ENCODE assay signal across 23 cellular contexts in genomic region chr4:76680934-76681333, GRCh38.
DNase-seq lines count a peak whose midpoint lies in the region; ATAC-seq, FAIRE-seq and TF ChIP-seq lines count a peak whose summit lies in the region.
"Had no signal": no experiment of that assay in that cellular context is flagged by ENCODE, and none has a peak within 500 bp of the region (broad histone marks: within the 10 kb centered on the region; RNA-seq: fewer than 3 reads in every experiment).

No MANE protein-coding gene starts in this region.

- no peaks in the 10 kb centered on the region for H3K9me3 Mint-ChIP-seq in activated CD4-positive, alpha-beta memory T cell treated with anti-CD3 and anti-CD28 coated beads, Interleukin-2, amount 10 ng/mL, durations not matched to agents 7 days and 5 days
- H3K9me3 Mint-ChIP-seq: dendritic cell treated with granulocyte-macrophage colony-stimulating factor and Interleukin-4, amounts not matched to agents 40 ng/mL and 50 ng/mL, for 4 days; natural killer cell; stimulated activated naive CD8-positive, alpha-beta T cell treated with anti-CD3 and anti-CD28 coated beads, Interleukin-15, Interleukin-2, amounts not matched to agents 100 ng/mL and 50 ng/mL, for 24 hours had no signal

- CTCF ChIA-PET in activated CD4-positive, alpha-beta memory T cell treated with anti-CD3 and anti-CD28 coated beads, Interleukin-2, amount 10 ng/mL, durations not matched to agents 7 days and 5 days (lab: Charles Lee), result interaction anchor here (0.7 kb wide), 1 partner anchor 19 kb away, joined by 3 read pairs; no protein-coding TSS in a partner anchor

- no peak overlapping the region for H3K4me3 Mint-ChIP-seq in activated CD4-positive, alpha-beta memory T cell treated with anti-CD3 and anti-CD28 coated beads, Interleukin-2, amount 10 ng/mL, durations not matched to agents 7 days and 5 days
- H3K4me3 Mint-ChIP-seq: dendritic cell treated with granulocyte-macrophage colony-stimulating factor and Interleukin-4, amounts not matched to agents 40 ng/mL and 50 ng/mL, for 4 days; natural killer cell; stimulated activated naive CD8-positive, alpha-beta T cell treated with anti-CD3 and anti-CD28 coated beads, Interleukin-15, Interleukin-2, amounts not matched to agents 100 ng/mL and 50 ng/mL, for 24 hours had no signal

- no peaks in the 10 kb centered on the region for H3K36me3 Mint-ChIP-seq in activated CD4-positive, alpha-beta memory T cell treated with anti-CD3 and anti-CD28 coated beads, Interleukin-2, amount 10 ng/mL, durations not matched to agents 7 days and 5 days (ENCODE audit: low read depth)
- H3K36me3 Mint-ChIP-seq: natural killer cell had no signal

- H3K27me3 ChIP-seq in foreskin keratinocyte (no peaks in the 10 kb centered on the region), esophagus muscularis mucosa (no peaks in the 10 kb centered on the region)
- H3K27me3 ChIP-seq: upper lobe of left lung had no signal

- peak; percentile 8 for DNase-seq in ELR (ENCODE audit: low read depth)
- DNase-seq in GM19239 (ENCODE audit: insufficient read length, low spot score), result no peak
- peak; percentile 31 for DNase-seq in HT-29 (ENCODE audit: low spot score)
- DNase-seq in foreskin keratinocyte, result no peak
- no peak for DNase-seq in esophagus muscularis mucosa (ENCODE audit: extremely low spot score)
- no peak for DNase-seq in activated CD4-positive, alpha-beta memory T cell treated with anti-CD3 and anti-CD28 coated beads, Interleukin-2, amount 10 ng/mL, durations not matched to agents 7 days and 5 days
- DNase-seq in NCI-H1105 (lab: John Stamatoyannopoulos, UW), result no peak
- DNase-seq: Caco-2; left cardiac atrium; mesenchymal stem cell; natural killer cell; NCI-H187 treated with DMSO at 0.1 percent for 48 hours; NCI-H524 treated with DMSO at 0.1 percent for 48 hours; stimulated activated CD4-positive, alpha-beta T cell treated with anti-CD3 and anti-CD28 coated beads, Interleukin-1b, Interleukin-23, amount 100 ng/mL, for 48 hours; upper lobe of left lung had no signal

- no peaks in the 10 kb centered on the region for H3K4me1 Mint-ChIP-seq in activated CD4-positive, alpha-beta memory T cell treated with anti-CD3 and anti-CD28 coated beads, Interleukin-2, amount 10 ng/mL, durations not matched to agents 7 days and 5 days
- H3K4me1 Mint-ChIP-seq: natural killer cell had no signal

- H3K9me3 ChIP-seq in esophagus muscularis mucosa, result no peaks in the 10 kb centered on the region
- H3K9me3 ChIP-seq: Caco-2, upper lobe of left lung had no signal

- no peaks in the 10 kb centered on the region for H3K36me3 ChIP-seq in esophagus muscularis mucosa
- H3K36me3 ChIP-seq: upper lobe of left lung had no signal

- H3K27ac Mint-ChIP-seq in activated CD4-positive, alpha-beta memory T cell treated with anti-CD3 and anti-CD28 coated beads, Interleukin-2, amount 10 ng/mL, durations not matched to agents 7 days and 5 days, result no peak overlapping the region
- H3K27ac Mint-ChIP-seq: dendritic cell treated with granulocyte-macrophage colony-stimulating factor and Interleukin-4, amounts not matched to agents 40 ng/mL and 50 ng/mL, for 4 days; natural killer cell; stimulated activated naive CD8-positive, alpha-beta T cell treated with anti-CD3 and anti-CD28 coated beads, Interleukin-15, Interleukin-2, amounts not matched to agents 100 ng/mL and 50 ng/mL, for 24 hours had no signal

- intact Hi-C loops in esophagus muscularis mucosa (cut with DNase I), result no loop called here

- POLR2A ChIA-PET in activated CD4-positive, alpha-beta memory T cell treated with anti-CD3 and anti-CD28 coated beads, Interleukin-2, amount 10 ng/mL, durations not matched to agents 7 days and 5 days (lab: Charles Lee), result no interaction called here

- peak; percentile 17 for TF ChIP-seq CTCF in foreskin keratinocyte (conservative IDR thresholded peaks at IDR 0.05)
- no peak for TF ChIP-seq CTCF in esophagus muscularis mucosa (IDR thresholded peaks at IDR 0.05)

- ATAC-seq in foreskin keratinocyte (peak; percentile 43), GM19035 (IDR thresholded peaks at IDR 0.05; ENCODE audit: unreplicated experiment) (no peak)
- ATAC-seq: activated CD4-positive, CD25-positive, alpha-beta regulatory T cell treated with anti-CD3 and anti-CD28 coated beads, Interleukin-2, amount 50 U/mL, for 24 hours; left cardiac atrium; natural killer cell had no signal

- H3K27ac ChIP-seq in foreskin keratinocyte (no peak overlapping the region), esophagus muscularis mucosa (replicated peaks in 1 of 4) (no peak overlapping the region)
- H3K27ac ChIP-seq: HL-60, parathyroid adenoma, RWPE1 had no signal

- H3K27me3 Mint-ChIP-seq in activated CD4-positive, alpha-beta memory T cell treated with anti-CD3 and anti-CD28 coated beads, Interleukin-2, amount 10 ng/mL, durations not matched to agents 7 days and 5 days, result peaks cover 32% of the 10 kb centered on the region

- no peak for TF ChIP-seq EP300 in esophagus muscularis mucosa (IDR thresholded peaks at IDR 0.05)

- FAIRE-seq in GM19239 (lab: Jason Lieb, UNC), result peak; percentile 18
- FAIRE-seq: G401.6 had no signal

- TF ChIP-seq POLR2A in esophagus muscularis mucosa (IDR thresholded peaks at IDR 0.05; ENCODE audit: low read depth), result no peak

- H3K4me1 ChIP-seq in foreskin keratinocyte, result no peaks in the 10 kb centered on the region
- H3K4me1 ChIP-seq in esophagus muscularis mucosa, result peaks cover 0 to 14% (median 7%) of the 10 kb centered on the region in 4 donors
- H3K4me1 ChIP-seq: parathyroid adenoma had no signal

- no peak overlapping the region for H3K4me3 ChIP-seq in esophagus muscularis mucosa
- H3K4me3 ChIP-seq: upper lobe of left lung had no signal

Comparison
In these comparisons a context has a peak if more than half of its experiments do, and no peak if none do; other contexts are left out.
1. DNase-seq: peak in ELR (single experiment) and HT-29 (single experiment); none in GM19239 (single experiment), foreskin keratinocyte (0 of 2), esophagus muscularis mucosa (single experiment), activated CD4-positive, alpha-beta memory T cell treated with anti-CD3 and anti-CD28 coated beads, Interleukin-2, amount 10 ng/mL, durations not matched to agents 7 days and 5 days (single experiment) and NCI-H1105 (single experiment).